Comparison of ENCODE assay signal across 23 cellular contexts in genomic region chr12:47896022-47896421, GRCh38. TPM values are rescaled to one million over a fixed set of nuclear protein-coding genes. Genes with fewer than 3 reads are reported as not detected.
A peak's percentile ranks its signal among the peaks of the same experiment; 100 is the strongest.
DNase-seq lines count a peak whose midpoint lies in the region; ATAC-seq and TF ChIP-seq lines count a peak whose summit lies in the region.
"Had no signal": no experiment of that assay in that cellular context is flagged by ENCODE, and none has a peak within 500 bp of the region (broad histone marks: within the 10 kb centered on the region; RNA-seq: fewer than 3 reads in every experiment).

No MANE protein-coding gene starts in this region.

- no peaks in the 10 kb centered on the region for H3K9me3 Mint-ChIP-seq in activated CD4-positive, alpha-beta T cell treated with anti-CD3 and anti-CD28 coated beads, Interleukin-2, amount 10 ng/mL, durations not matched to agents 24 days and 14 days
- H3K9me3 Mint-ChIP-seq: activated naive CD8-positive, alpha-beta T cell treated with anti-CD3 and anti-CD28 coated beads, Interleukin-2, amount 10 ng/mL, durations not matched to agents 7 days and 5 days; IgD-negative memory B cell; naive thymus-derived CD8-positive, alpha-beta T cell; stimulated activated memory B cell treated with anti-CD40 and anti-IgM and Interleukin-4, amounts not matched to agents 10 μg/mL and 1 μg/mL and 100 μg/mL, for 72 hours; T-cell had no signal

- TF ChIP-seq CTCF in RWPE1 (conservative IDR thresholded peaks at IDR 0.05; ENCODE audit: low read depth) (no peak), parathyroid adenoma (IDR thresholded peaks at IDR 0.05) (no peak)

- DNase-seq in activated CD4-positive, alpha-beta T cell treated with anti-CD3 and anti-CD28 coated beads, Interleukin-2, amount 10 ng/mL, durations not matched to agents 24 days and 14 days: no peak
- DNase-seq in activated CD4-positive, alpha-beta T cell treated with anti-CD3 and anti-CD28 coated beads, Interleukin-2, amount 50 U/mL, for 1 hour: no peak
- no peak for DNase-seq in RWPE1 (ENCODE audit: low spot score)
- DNase-seq in SW480 (ENCODE audit: low spot score): no peak
- DNase-seq in GM23248: no peak
- DNase-seq: activated CD4-positive, alpha-beta T cell treated with anti-CD3 and anti-CD28 coated beads for 36 hours; activated naive CD8-positive, alpha-beta T cell treated with anti-CD3 and anti-CD28 coated beads, Interleukin-2, amount 10 ng/mL, durations not matched to agents 7 days and 5 days; BE2C; Caco-2; cerebellar nuclear complex; head of caudate nucleus; naive thymus-derived CD8-positive, alpha-beta T cell; T-cell had no signal

- H3K79me2 ChIP-seq in parathyroid adenoma (peaks cover 72% of the 10 kb centered on the region), GM23248 (ENCODE audit: insufficient read depth) (peaks cover 86% of the 10 kb centered on the region)

- CTCF ChIA-PET in RWPE1 (lab: Yijun Ruan, JAX): interaction anchor here (0.7 kb wide), 1 partner anchor 129 kb away, joined by 3 read pairs; no protein-coding TSS in a partner anchor

- peak overlapping the region; percentile 66 for H3K27ac ChIP-seq in RWPE1
- H3K27ac ChIP-seq in duodenal mucosa (ENCODE audit: low read depth, low read length): peak overlapping the region; percentile 20
- peak overlapping the region; percentile 96 for H3K27ac ChIP-seq in parathyroid adenoma
- H3K27ac ChIP-seq in GM23248: no peak overlapping the region
- H3K27ac ChIP-seq: SJCRH30, suprapubic skin had no signal

- peak overlapping the region; percentile 21 for H3K4me3 Mint-ChIP-seq in activated CD4-positive, alpha-beta T cell treated with anti-CD3 and anti-CD28 coated beads, Interleukin-2, amount 10 ng/mL, durations not matched to agents 24 days and 14 days
- H3K4me3 Mint-ChIP-seq: activated CD4-positive, alpha-beta T cell treated with anti-CD3 and anti-CD28 coated beads for 36 hours; activated naive CD8-positive, alpha-beta T cell treated with anti-CD3 and anti-CD28 coated beads, Interleukin-2, amount 10 ng/mL, durations not matched to agents 7 days and 5 days; naive thymus-derived CD8-positive, alpha-beta T cell; stimulated activated memory B cell treated with anti-CD40 and anti-IgM and Interleukin-4, amounts not matched to agents 10 μg/mL and 1 μg/mL and 100 μg/mL, for 72 hours; T-cell had no signal

- H2AFZ ChIP-seq in parathyroid adenoma (no peak overlapping the region), GM23248 (no peak overlapping the region)

- H3F3A ChIP-seq in GM23248 (ENCODE audit: insufficient read depth): peaks cover 9% of the 10 kb centered on the region; the same call in 1 of the 2 replicates

- peaks cover 12 to 29% of the 10 kb centered on the region in 2 donors for H3K36me3 ChIP-seq in duodenal mucosa (ENCODE audit: control insufficient read depth in 1 of 2, insufficient read depth in 2 of 2, low read length in 2 of 2)
- no peaks in the 10 kb centered on the region for H3K36me3 ChIP-seq in parathyroid adenoma (ENCODE audit: control insufficient read depth, insufficient read depth, low read length)
- peaks cover 4% of the 10 kb centered on the region; the same call in 1 of the 2 replicates for H3K36me3 ChIP-seq in GM23248 (ENCODE audit: low read depth)
- H3K36me3 ChIP-seq: BE2C, SJCRH30, suprapubic skin had no signal

- H3K9me3 ChIP-seq in duodenal mucosa (ENCODE audit: control insufficient read depth in 1 of 2, low read length in 2 of 2) (no peaks in the 10 kb centered on the region), parathyroid adenoma (ENCODE audit: control insufficient read depth, low read length) (no peaks in the 10 kb centered on the region), GM23248 (ENCODE audit: low read depth) (no peaks in the 10 kb centered on the region)
- H3K9me3 ChIP-seq: A549, BE2C, Caco-2, SJCRH30, suprapubic skin had no signal

- H4K20me1 ChIP-seq in GM23248 (ENCODE audit: insufficient read depth): peaks cover 10% of the 10 kb centered on the region; the same call in 1 of the 2 replicates

- H3K9me2 ChIP-seq in GM23248 (ENCODE audit: insufficient read depth): no peaks in the 10 kb centered on the region

- intact Hi-C loops in activated CD4-positive, alpha-beta T cell treated with anti-CD3 and anti-CD28 coated beads, Interleukin-2, amount 10 ng/mL, durations not matched to agents 24 days and 14 days (cut with micrococcal nuclease): no loop called here

- H3K27me3 ChIP-seq in duodenal mucosa (ENCODE audit: control insufficient read depth in 1 of 2, insufficient read depth in 2 of 2, low read length in 2 of 2) (no peaks in the 10 kb centered on the region), parathyroid adenoma (ENCODE audit: control insufficient read depth, insufficient read depth, low read length) (no peaks in the 10 kb centered on the region), GM23248 (replicated peaks; ENCODE audit: insufficient read depth) (no peaks in the 10 kb centered on the region)
- H3K27me3 ChIP-seq: BE2C, suprapubic skin had no signal

- in situ Hi-C loops in GM23248 (cut with MboI): no loop called here

- H3K4me2 ChIP-seq in parathyroid adenoma (ENCODE audit: low read length) (peak overlapping the region; percentile 2), GM23248 (ENCODE audit: unreplicated experiment) (no peak overlapping the region)
- H3K4me2 ChIP-seq: smooth muscle cell had no signal

- ATAC-seq in HG02642 (IDR thresholded peaks at IDR 0.05; ENCODE audit: poor library complexity, unreplicated experiment): no peak
- ATAC-seq: A549; activated CD4-positive, alpha-beta T cell treated with anti-CD3 and anti-CD28 coated beads for 36 hours; GM12878; naive thymus-derived CD8-positive, alpha-beta T cell; stimulated activated memory B cell treated with anti-CD40 and anti-IgM and Interleukin-4, amounts not matched to agents 10 μg/mL and 1 μg/mL and 100 μg/mL, for 72 hours; T-cell had no signal

- peaks cover 88% of the 10 kb centered on the region for H3K4me1 Mint-ChIP-seq in activated CD4-positive, alpha-beta T cell treated with anti-CD3 and anti-CD28 coated beads, Interleukin-2, amount 10 ng/mL, durations not matched to agents 24 days and 14 days

- POLR2A ChIA-PET in RWPE1 (lab: Yijun Ruan, JAX; ENCODE audit: low non-redundant PET): no interaction called here

- H3K27ac Mint-ChIP-seq in activated CD4-positive, alpha-beta T cell treated with anti-CD3 and anti-CD28 coated beads, Interleukin-2, amount 10 ng/mL, durations not matched to agents 24 days and 14 days: peak overlapping the region; percentile 51
- H3K27ac Mint-ChIP-seq: activated CD4-positive, alpha-beta T cell treated with anti-CD3 and anti-CD28 coated beads for 36 hours; activated naive CD8-positive, alpha-beta T cell treated with anti-CD3 and anti-CD28 coated beads, Interleukin-2, amount 10 ng/mL, durations not matched to agents 7 days and 5 days; IgD-negative memory B cell; naive thymus-derived CD8-positive, alpha-beta T cell; stimulated activated memory B cell treated with anti-CD40 and anti-IgM and Interleukin-4, amounts not matched to agents 10 μg/mL and 1 μg/mL and 100 μg/mL, for 72 hours; T-cell had no signal

- no peaks in the 10 kb centered on the region for H3K27me3 Mint-ChIP-seq in activated CD4-positive, alpha-beta T cell treated with anti-CD3 and anti-CD28 coated beads, Interleukin-2, amount 10 ng/mL, durations not matched to agents 24 days and 14 days
- H3K27me3 Mint-ChIP-seq: activated CD4-positive, alpha-beta T cell treated with anti-CD3 and anti-CD28 coated beads for 36 hours; activated naive CD8-positive, alpha-beta T cell treated with anti-CD3 and anti-CD28 coated beads, Interleukin-2, amount 10 ng/mL, durations not matched to agents 7 days and 5 days had no signal

- H3K4me1 ChIP-seq in duodenal mucosa (ENCODE audit: control insufficient read depth in 1 of 2, insufficient read depth in 2 of 2, low read length in 2 of 2) (peaks cover 94 to 95% of the 10 kb centered on the region in 2 donors), parathyroid adenoma (peaks cover 90% of the 10 kb centered on the region), GM23248 (ENCODE audit: insufficient read depth) (peaks cover 17% of the 10 kb centered on the region)
- H3K4me1 ChIP-seq: BE2C had no signal

- H3K4me3 ChIP-seq in duodenal mucosa (ENCODE audit: low read depth in 1 of 2, low read length in 2 of 2): peak overlapping the region; percentile 36 to 40
- no peak overlapping the region for H3K4me3 ChIP-seq in parathyroid adenoma (ENCODE audit: low read depth, low read length)
- no peak overlapping the region for H3K4me3 ChIP-seq in GM23248
- H3K4me3 ChIP-seq: A549, GM12878, SJCRH30, smooth muscle cell, suprapubic skin had no signal

- peaks cover 86% of the 10 kb centered on the region for H3K36me3 Mint-ChIP-seq in activated CD4-positive, alpha-beta T cell treated with anti-CD3 and anti-CD28 coated beads, Interleukin-2, amount 10 ng/mL, durations not matched to agents 24 days and 14 days (ENCODE audit: low read depth)
- H3K36me3 Mint-ChIP-seq: IgD-negative memory B cell; naive thymus-derived CD8-positive, alpha-beta T cell; T-cell had no signal

- H3K9ac ChIP-seq in duodenal mucosa (ENCODE audit: low read depth in 1 of 2, low read length in 2 of 2) (peak overlapping the region in 1 of 2 donors; percentile 12), parathyroid adenoma (no peak overlapping the region), GM23248 (no peak overlapping the region)

- 87 to 90% methylated on average over 4 of the region's 4 CpGs for WGBS in GM23248 (ENCODE audit: low coverage in 1 of 2, low lambda C conversion rate in 2 of 2, missing lambda C conversion rate in 2 of 2), 2 experiments

RNA-seq across cellular contexts. Expression of gene VDR, which starts 8.8 kb away (rescaled TPM):
- total RNA-seq in activated CD4-positive, alpha-beta T cell treated with anti-CD3 and anti-CD28 coated beads, Interleukin-2, amount 10 ng/mL, durations not matched to agents 24 days and 14 days: 267 and 277 TPM in 2 replicates
- 30.5 and 37.2 TPM in 2 replicates for total RNA-seq in GM23248 (2014; rRNA removed; shearing (Covaris generic))
- 23.9 and 25.5 TPM in 2 replicates for polyA plus RNA-seq in GM23248 (2016; fragmentation: Nextera tagmentation; extraction: Ambion mirVana)
- polyA plus RNA-seq: naive thymus-derived CD8-positive, alpha-beta T cell had no signal

Comparison
In these comparisons a context has a peak if more than half of its experiments do, and no peak if none do; other contexts are left out.
1. H3K4me3 ChIP-seq: peak in duodenal mucosa (2 of 2); none in parathyroid adenoma (single experiment) and GM23248 (single experiment).